In genomic region chr4:15003891-15004700, GRCh38 we compare ENCODE assay signal across 8 cellular contexts. TPM values are rescaled to one million over a fixed set of nuclear protein-coding genes. Genes with fewer than 3 reads are reported as not detected.
DNase-seq lines count a peak whose midpoint lies in the region; ATAC-seq and TF ChIP-seq lines count a peak whose summit lies in the region.

No MANE protein-coding gene starts in this region.

- TF ChIP-seq CTCF in OCI-LY7 (conservative IDR thresholded peaks at IDR 0.05; ENCODE audit: low read length) (no peak), omental fat pad (IDR thresholded peaks at IDR 0.05) (no peak)

- BruUV-seq in OCI-LY7 (replicated peaks; lab: Mats Ljungman, UMichigan) = no TSS peak

- H2AFZ ChIP-seq in OCI-LY7 (ENCODE audit: low read length) = peak overlapping the region; percentile 57; the same call in 1 of the 2 replicates

- CTCF ChIA-PET in OCI-LY7 (lab: Charles Lee; ENCODE audit: unreplicated experiment) = interaction anchor here (0.8 kb wide), 1 partner anchor 1376 kb away, joined by 3 read pairs; no protein-coding TSS in a partner anchor

- H4K20me1 ChIP-seq in OCI-LY7 (ENCODE audit: insufficient read depth, low read length) = peaks cover 22% of the 10 kb centered on the region

- H3K4me1 ChIP-seq in OCI-LY7 (ENCODE audit: insufficient read depth, low read length, poor library complexity, severe bottlenecking) = peaks cover 23% of the 10 kb centered on the region
- peaks cover 7% of the 10 kb centered on the region for H3K4me1 ChIP-seq in thymus (ENCODE audit: control insufficient read depth, insufficient read depth, low read length)

- H3K36me3 ChIP-seq in OCI-LY7 (ENCODE audit: insufficient read depth, low read length) = peaks cover 18% of the 10 kb centered on the region
- H3K36me3 ChIP-seq in thymus (ENCODE audit: control insufficient read depth, insufficient read depth) = no peaks in the 10 kb centered on the region

- peaks cover 11% of the 10 kb centered on the region for H3K27me3 ChIP-seq in thymus (ENCODE audit: control insufficient read depth, insufficient read depth)

- ATAC-seq in GM21423 (IDR thresholded peaks at IDR 0.05; ENCODE audit: unreplicated experiment) (peak; percentile 0), omental fat pad (ENCODE audit: low FRiP score) (peak; percentile 2)

- peaks cover 35% of the 10 kb centered on the region for H3K79me2 ChIP-seq in OCI-LY7 (ENCODE audit: insufficient read depth, low read depth, low read length)

- intact Hi-C loops in OCI-LY7 (cut with micrococcal nuclease; ENCODE audit: unreplicated experiment) = loop anchor here (2.0 to 10.0 kb wide), 7 partner anchors 651 to 1522 kb away; partner anchors contain the start of genes BOD1L1, CD38, FBXL5 and RAB28

- no peaks in the 10 kb centered on the region for H3K9me2 ChIP-seq in OCI-LY7 (ENCODE audit: insufficient read depth, low read length)

- H3K27ac ChIP-seq in OCI-LY7 (ENCODE audit: low read depth, low read length, poor library complexity, severe bottlenecking) = peak overlapping the region; percentile 91
- peak overlapping the region; percentile 100 for H3K27ac ChIP-seq in thymus (ENCODE audit: low read depth)

- H3K9me3 ChIP-seq in OCI-LY7 (ENCODE audit: low read length) = no peaks in the 10 kb centered on the region
- no peaks in the 10 kb centered on the region for H3K9me3 ChIP-seq in thymus (ENCODE audit: control insufficient read depth)

- WGBS in thymus = under 1% methylated on average over 106 of the region's 106 CpGs

- peak overlapping the region; percentile 70 for H3K4me2 ChIP-seq in OCI-LY7 (ENCODE audit: low read length)

- DNase-seq in Ammon's horn (ENCODE audit: low spot score) (peak; percentile 22), OCI-LY7 (ENCODE audit: low spot score) (peak; percentile 72), activated gamma-delta T cell (lab: John Stamatoyannopoulos, UW) (peak; percentile 56), glomerular visceral epithelial cell (ENCODE audit: extremely low spot score) (peak; percentile 35), omental fat pad (ENCODE audit: low spot score) (no peak), pons (ENCODE audit: low spot score) (no peak)

- peak overlapping the region; percentile 93 for H3K4me3 ChIP-seq in OCI-LY7 (ENCODE audit: low read depth, low read length, poor library complexity, severe bottlenecking)
- peak overlapping the region; percentile 92 for H3K4me3 ChIP-seq in thymus (ENCODE audit: low read length)

- POLR2A ChIA-PET in OCI-LY7 (lab: Charles Lee) = no interaction called here

RNA-seq across cellular contexts. Expression of gene CPEB2, which starts 1.8 kb away (rescaled TPM):
- total RNA-seq in OCI-LY7 (2014; rRNA removed; shearing (Covaris generic)) = 2.2 and 2.3 TPM in 2 replicates
- total RNA-seq in OCI-LY7 (2022) (6.6 and 8.8 TPM in 2 replicates), omental fat pad (10 to 100 TPM; 12.9 to 24.9 (median 17.4) TPM)
- 12.0 TPM for polyA plus RNA-seq in thymus

Comparison
In these comparisons a context has a peak if more than half of its experiments do, and no peak if none do; other contexts are left out.
1. DNase-seq: peak in Ammon's horn (single experiment), OCI-LY7 (single experiment), activated gamma-delta T cell (single experiment) and glomerular visceral epithelial cell (single experiment); none in omental fat pad (single experiment) and pons (single experiment).